ENCODE assay signal across 10 cellular contexts in genomic region chr7:150567846-150568245, GRCh38. TPM values are rescaled to one million over a fixed set of nuclear protein-coding genes. Genes with fewer than 3 reads are reported as not detected.
DNase-seq lines count a peak whose midpoint lies in the region; ATAC-seq and TF ChIP-seq lines count a peak whose summit lies in the region.
"Had no signal": no experiment of that assay in that cellular context is flagged by ENCODE, and none has a peak within 500 bp of the region (broad histone marks: within the 10 kb centered on the region; RNA-seq: fewer than 3 reads in every experiment).

No MANE protein-coding gene starts in this region.

- H2BK15ac ChIP-seq in neuronal stem cell (ENCODE audit: low read length) = no peak overlapping the region

- H3K27ac Mint-ChIP-seq in activated naive CD8-positive, alpha-beta T cell treated with anti-CD3 and anti-CD28 coated beads, Interleukin-2, amount 10 ng/mL, durations not matched to agents 7 days and 5 days = peak overlapping the region; percentile 96

- H3K4me2 ChIP-seq in OCI-LY7 (ENCODE audit: low read length) = no peak overlapping the region
- no peak overlapping the region for H3K4me2 ChIP-seq in neuronal stem cell (ENCODE audit: insufficient read depth, low read length, poor library complexity, severe bottlenecking)

- H3K27me3 Mint-ChIP-seq in activated naive CD8-positive, alpha-beta T cell treated with anti-CD3 and anti-CD28 coated beads, Interleukin-2, amount 10 ng/mL, durations not matched to agents 7 days and 5 days = no peaks in the 10 kb centered on the region

- peaks cover 51% of the 10 kb centered on the region for H3K36me3 Mint-ChIP-seq in activated naive CD8-positive, alpha-beta T cell treated with anti-CD3 and anti-CD28 coated beads, Interleukin-2, amount 10 ng/mL, durations not matched to agents 7 days and 5 days

- no peak overlapping the region for H3K4ac ChIP-seq in neuronal stem cell (ENCODE audit: low read length)

- H3K4me3 Mint-ChIP-seq in activated naive CD8-positive, alpha-beta T cell treated with anti-CD3 and anti-CD28 coated beads, Interleukin-2, amount 10 ng/mL, durations not matched to agents 7 days and 5 days = peak overlapping the region; percentile 94

- peak overlapping the region in 4 of 5 donors; percentile 59 to 92 (median 76) for H3K9ac ChIP-seq in subcutaneous abdominal adipose tissue (ENCODE audit: low read length in 5 of 5)
- H3K9ac ChIP-seq in neuronal stem cell (ENCODE audit: low read depth, low read length, poor library complexity) = no peak overlapping the region

- POLR2A ChIA-PET in activated naive CD8-positive, alpha-beta T cell treated with anti-CD3 and anti-CD28 coated beads, Interleukin-2, amount 10 ng/mL, durations not matched to agents 7 days and 5 days (lab: Charles Lee) = interaction anchor here (1.0 to 7.3 kb wide), 22 partner anchors 16 to 187 kb away, joined by 3 to 103 read pairs (median 8); partner anchors contain the start of genes GIMAP1, GIMAP2, GIMAP5 and GIMAP6
- POLR2A ChIA-PET in OCI-LY7 (lab: Charles Lee) = no interaction called here

- peak; percentile 18 for ATAC-seq in activated naive CD8-positive, alpha-beta T cell treated with anti-CD3 and anti-CD28 coated beads, Interleukin-2, amount 10 ng/mL, durations not matched to agents 7 days and 5 days (ENCODE audit: low read depth)
- ATAC-seq in left lung = peak; percentile 17
- no peak for ATAC-seq in GM21737 (IDR thresholded peaks at IDR 0.05; ENCODE audit: unreplicated experiment)

- CTCF ChIA-PET in OCI-LY7 (lab: Charles Lee; ENCODE audit: unreplicated experiment) = no interaction called here

- H4K91ac ChIP-seq in neuronal stem cell (ENCODE audit: low read depth, low read length, poor library complexity) = no peak overlapping the region

- no peak overlapping the region for H4K8ac ChIP-seq in neuronal stem cell (ENCODE audit: low read depth, low read length)

- H3K4me3 ChIP-seq in left lung = peak overlapping the region; percentile 28 to 52
- H3K4me3 ChIP-seq in subcutaneous abdominal adipose tissue (ENCODE audit: low read depth in 1 of 5, low read length in 5 of 5) = peak overlapping the region; percentile 57 to 88 (median 79)
- no peak overlapping the region for H3K4me3 ChIP-seq in OCI-LY7 (ENCODE audit: low read depth, low read length, poor library complexity, severe bottlenecking)
- no peak overlapping the region for H3K4me3 ChIP-seq in neuronal stem cell (ENCODE audit: low read length in 2 of 2)

- no CpG with 5 or more reads among the region's 3 CpGs for WGBS in neuronal stem cell (ENCODE audit: extremely low coverage in 2 of 2, insufficient read length in 2 of 2, insufficient replicate concordance in 1 of 2), 2 donors

- peaks cover 55% of the 10 kb centered on the region for H3K4me1 Mint-ChIP-seq in activated naive CD8-positive, alpha-beta T cell treated with anti-CD3 and anti-CD28 coated beads, Interleukin-2, amount 10 ng/mL, durations not matched to agents 7 days and 5 days

- no peak overlapping the region for H3K14ac ChIP-seq in neuronal stem cell (ENCODE audit: low read length)

- DNase-seq in activated naive CD8-positive, alpha-beta T cell treated with anti-CD3 and anti-CD28 coated beads, Interleukin-2, amount 10 ng/mL, durations not matched to agents 7 days and 5 days = peak; percentile 41
- DNase-seq in left lung = no peak
- DNase-seq in OCI-LY7 (ENCODE audit: low spot score) = no peak
- no peak for DNase-seq in neuronal stem cell (ENCODE audit: low spot score)
- DNase-seq in HT-29 (ENCODE audit: low spot score) = no peak
- DNase-seq: HCEC 1CT had no signal

- peaks cover 32% of the 10 kb centered on the region for H3K36me3 ChIP-seq in KOPT-K1 (ENCODE audit: insufficient read depth, low read length)
- H3K36me3 ChIP-seq in left lung = peaks cover 0 to 23% of the 10 kb centered on the region in 2 donors
- peaks cover 0 to 26% (median 15%) of the 10 kb centered on the region in 5 donors for H3K36me3 ChIP-seq in subcutaneous abdominal adipose tissue (ENCODE audit: control insufficient read depth in 5 of 5, insufficient read depth in 5 of 5, low read length in 5 of 5)
- no peaks in the 10 kb centered on the region for H3K36me3 ChIP-seq in OCI-LY7 (ENCODE audit: insufficient read depth, low read length)
- no peaks in the 10 kb centered on the region for H3K36me3 ChIP-seq in neuronal stem cell (replicated peaks in 1 of 2; ENCODE audit: control insufficient read depth in 2 of 2, insufficient read depth in 2 of 2, low read length in 2 of 2)

- H3K27ac ChIP-seq in KOPT-K1 (ENCODE audit: low read depth, low read length, poor library complexity, severe bottlenecking) (peak overlapping the region; percentile 92), left lung (peak overlapping the region; percentile 70 to 83), subcutaneous abdominal adipose tissue (ENCODE audit: low read depth, low read length) (peak overlapping the region; percentile 87), OCI-LY7 (ENCODE audit: low read depth, low read length, poor library complexity, severe bottlenecking) (no peak overlapping the region), neuronal stem cell (replicated peaks; ENCODE audit: low read length) (no peak overlapping the region)

- no peak overlapping the region for H2BK12ac ChIP-seq in neuronal stem cell (ENCODE audit: low read length)

- intact Hi-C loops in left lung (cut with DNase I) (no loop called here), OCI-LY7 (cut with micrococcal nuclease; ENCODE audit: unreplicated experiment) (no loop called here)

- TF ChIP-seq CTCF in left lung (IDR thresholded peaks at IDR 0.05) = no peak
- no peak for TF ChIP-seq CTCF in OCI-LY7 (conservative IDR thresholded peaks at IDR 0.05; ENCODE audit: low read length)

- peaks cover 0 to 41% of the 10 kb centered on the region in 2 donors for H3K4me1 ChIP-seq in left lung
- peaks cover 0 to 29% (median 6%) of the 10 kb centered on the region in 5 donors for H3K4me1 ChIP-seq in subcutaneous abdominal adipose tissue (ENCODE audit: control insufficient read depth in 5 of 5, insufficient read depth in 5 of 5, low read length in 5 of 5)
- H3K4me1 ChIP-seq in OCI-LY7 (ENCODE audit: insufficient read depth, low read length, poor library complexity, severe bottlenecking) = no peaks in the 10 kb centered on the region
- no peaks in the 10 kb centered on the region for H3K4me1 ChIP-seq in neuronal stem cell (ENCODE audit: control insufficient read depth in 2 of 2, insufficient read depth in 1 of 2, low read depth in 1 of 2, low read length in 2 of 2)

- peaks cover 29% of the 10 kb centered on the region for H3K9me3 ChIP-seq in KOPT-K1 (ENCODE audit: insufficient read depth, low read length, poor library complexity, severe bottlenecking)
- peaks cover 0 to 4% of the 10 kb centered on the region in 2 donors for H3K9me3 ChIP-seq in left lung
- H3K9me3 ChIP-seq in subcutaneous abdominal adipose tissue (ENCODE audit: control insufficient read depth in 5 of 5, low read length in 5 of 5) = peaks cover 0 to 16% (median 2%) of the 10 kb centered on the region in 5 donors
- no peaks in the 10 kb centered on the region for H3K9me3 ChIP-seq in OCI-LY7 (ENCODE audit: low read length)
- H3K9me3 ChIP-seq in neuronal stem cell (replicated peaks in 1 of 2; ENCODE audit: control insufficient read depth in 2 of 2, insufficient read depth in 1 of 2, low read depth in 1 of 2, low read length in 2 of 2) = no peaks in the 10 kb centered on the region

- H3K23ac ChIP-seq in neuronal stem cell (ENCODE audit: low read depth, low read length, poor library complexity) = no peak overlapping the region

- BruUV-seq in OCI-LY7 (replicated peaks; lab: Mats Ljungman, UMichigan) = no TSS peak

- no peaks in the 10 kb centered on the region for H4K20me1 ChIP-seq in OCI-LY7 (ENCODE audit: insufficient read depth, low read length)

- no peak overlapping the region for H2AFZ ChIP-seq in OCI-LY7 (ENCODE audit: low read length)
- H2AFZ ChIP-seq in neuronal stem cell (ENCODE audit: low read length) = no peak overlapping the region

- peaks cover 5% of the 10 kb centered on the region for H3K9me3 Mint-ChIP-seq in activated naive CD8-positive, alpha-beta T cell treated with anti-CD3 and anti-CD28 coated beads, Interleukin-2, amount 10 ng/mL, durations not matched to agents 7 days and 5 days

- H3K27me3 ChIP-seq in left lung (no peaks in the 10 kb centered on the region), subcutaneous abdominal adipose tissue (ENCODE audit: control insufficient read depth in 5 of 5, insufficient read depth in 4 of 5, low read length in 5 of 5) (no peaks in the 10 kb centered on the region), neuronal stem cell (ENCODE audit: control insufficient read depth in 3 of 3, insufficient read depth in 3 of 3, low read depth in 1 of 3, low read length in 3 of 3) (peaks cover 0 to 4% (median 0%) of the 10 kb centered on the region in 3 experiments)

- H2AK5ac ChIP-seq in neuronal stem cell (ENCODE audit: low read depth, low read length) = no peak overlapping the region

- no peaks in the 10 kb centered on the region for H3K79me2 ChIP-seq in OCI-LY7 (ENCODE audit: insufficient read depth, low read depth, low read length)

- H3K79me1 ChIP-seq in neuronal stem cell (ENCODE audit: low read depth, low read length) = no peaks in the 10 kb centered on the region

- no peak overlapping the region for H2BK120ac ChIP-seq in neuronal stem cell (ENCODE audit: low read depth, low read length)

- H3K9me2 ChIP-seq in OCI-LY7 (ENCODE audit: insufficient read depth, low read length) = no peaks in the 10 kb centered on the region

- H3K18ac ChIP-seq in neuronal stem cell (ENCODE audit: low read length) = no peak overlapping the region

- no peak overlapping the region for H2BK5ac ChIP-seq in neuronal stem cell (ENCODE audit: low read length)

RNA-seq across cellular contexts. Expression of gene GIMAP4, which starts 0.7 kb away (rescaled TPM):
- 100 to 1,000 TPM; 285 to 288 TPM for total RNA-seq in activated naive CD8-positive, alpha-beta T cell treated with anti-CD3 and anti-CD28 coated beads, Interleukin-2, amount 10 ng/mL, durations not matched to agents 7 days and 5 days
- total RNA-seq in left lung (10 to 100 TPM; 31.3 to 59.2 TPM), OCI-LY7 (2022) (not detected in 2 replicates)
- not detected in 2 replicates for total RNA-seq in OCI-LY7 (2014; rRNA removed; shearing (Covaris generic))
- not detected for polyA plus RNA-seq in neuronal stem cell (2013, experiment 1 of 2)
- not detected for polyA plus RNA-seq in neuronal stem cell (2013, experiment 2 of 2)
- not detected in 2 replicates for total RNA-seq in HT-29 (2014; rRNA removed; shearing (Covaris generic))
- polyA plus RNA-seq: neural cell had no signal

RNA-seq across cellular contexts. Expression of gene GIMAP7, which starts 53.2 kb away (rescaled TPM):
- total RNA-seq in activated naive CD8-positive, alpha-beta T cell treated with anti-CD3 and anti-CD28 coated beads, Interleukin-2, amount 10 ng/mL, durations not matched to agents 7 days and 5 days = 100 to 1,000 TPM; 203 to 212 TPM
- total RNA-seq in left lung (10 to 100 TPM; 16.7 to 48.4 TPM), OCI-LY7 (2022) (not detected in 2 replicates)
- not detected in 2 replicates for total RNA-seq in OCI-LY7 (2014; rRNA removed; shearing (Covaris generic))
- polyA plus RNA-seq in neuronal stem cell (2013, experiment 1 of 2) = not detected
- not detected for polyA plus RNA-seq in neuronal stem cell (2013, experiment 2 of 2)
- not detected in 2 replicates for total RNA-seq in HT-29 (2014; rRNA removed; shearing (Covaris generic))
- polyA plus RNA-seq: neural cell had no signal

Comparison
In these comparisons a context has a peak if more than half of its experiments do, and no peak if none do; other contexts are left out.
1. H3K27ac ChIP-seq: peak in KOPT-K1 (single experiment), left lung (2 of 2) and subcutaneous abdominal adipose tissue (single experiment); none in OCI-LY7 (single experiment) and neuronal stem cell (single experiment).
2. H3K4me3 ChIP-seq: peak in left lung (2 of 2) and subcutaneous abdominal adipose tissue (5 of 5); none in OCI-LY7 (single experiment) and neuronal stem cell (0 of 2).
3. RNA of gene GIMAP4, which starts 0.7 kb away (total RNA-seq): 285 to 288 TPM in activated naive CD8-positive, alpha-beta T cell treated with anti-CD3 and anti-CD28 coated beads, Interleukin-2, amount 10 ng/mL, durations not matched to agents 7 days and 5 days and 31.3 to 59.2 TPM in left lung; not detected in OCI-LY7 and not detected in HT-29; every median in the first group is over 10 times any median in the second.
4. RNA of gene GIMAP7, which starts 53.2 kb away (total RNA-seq): 203 to 212 TPM in activated naive CD8-positive, alpha-beta T cell treated with anti-CD3 and anti-CD28 coated beads, Interleukin-2, amount 10 ng/mL, durations not matched to agents 7 days and 5 days and 16.7 to 48.4 TPM in left lung; not detected in OCI-LY7 and not detected in HT-29; every median in the first group is over 10 times any median in the second.